17 cellular contexts compared by ENCODE assay signal in the genomic region with DNA sequence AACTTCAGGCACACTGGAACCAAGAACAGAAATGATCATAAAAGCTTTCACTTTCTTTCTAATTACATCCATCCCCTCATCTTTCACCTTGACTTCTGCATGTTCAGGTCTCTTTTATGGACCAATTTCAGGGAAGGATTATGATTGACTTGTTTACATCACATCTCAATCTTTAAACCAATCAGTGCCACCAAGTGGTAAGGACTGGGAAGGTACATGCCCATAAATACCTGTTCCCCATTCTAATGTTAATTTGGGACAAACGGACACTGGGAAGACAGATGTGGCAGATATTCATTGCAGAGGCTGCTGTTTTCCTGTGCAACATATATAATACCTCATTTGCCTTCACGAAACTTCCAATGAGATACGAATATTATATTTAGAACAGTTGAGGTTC.
DNase-seq lines count a peak whose midpoint lies in the region; ATAC-seq, FAIRE-seq and TF ChIP-seq lines count a peak whose summit lies in the region.
"Had no signal": no experiment of that assay in that cellular context is flagged by ENCODE, and none has a peak within 500 bp of the region (broad histone marks: within the 10 kb centered on the region; RNA-seq: fewer than 3 reads in every experiment).

No MANE protein-coding gene starts in this region.

- FAIRE-seq in urothelium cell line (lab: Jason Lieb, UNC): peak; percentile 30

- CTCF ChIA-PET in SK-N-SH (lab: Yijun Ruan, JAX): no interaction called here
- CTCF ChIA-PET in mammary epithelial cell (lab: Charles Lee; ENCODE audit: low non-redundant PET): no interaction called here

- TF ChIP-seq CTCF in SK-N-SH (IDR thresholded peaks at IDR 0.05) (0 out of 2 replicates have a peak, but pooled peaks have one; percentile 17), mammary epithelial cell (conservative IDR thresholded peaks at IDR 0.05 in 1 of 2, IDR thresholded peaks at IDR 0.05 in 1 of 2; ENCODE audit: extremely low read depth in 1 of 2, insufficient read depth in 1 of 2, low read depth in 1 of 2, low read length in 2 of 2) (peak; percentile 26 to 48), esophagus squamous epithelium (IDR thresholded peaks at IDR 0.05) (no peak)

- WGBS in SK-N-SH (ENCODE audit: low lambda C conversion rate): 0% methylated on average over 3 of the region's 3 CpGs
- 95% methylated on average over 3 of the region's 3 CpGs for whole genome bisulfite sequencing in mammary epithelial cell (ENCODE audit: low coverage, missing lambda C conversion rate)
- WGBS in esophagus squamous epithelium, 2 donors: 60 to 70% methylated on average over 3 of the region's 3 CpGs

- ATAC-seq in SK-N-SH treated with all-trans-retinoic acid at 6 μM for 48 hours (no peak), GM21360 (IDR thresholded peaks at IDR 0.05; ENCODE audit: unreplicated experiment) (no peak)
- ATAC-seq: stimulated activated naive B cell treated with anti-CD40 and anti-IgM and Interleukin-4, amounts not matched to agents 10 μg/mL and 1 μg/mL and 100 μg/mL, for 72 hours had no signal

- H3K4me1 ChIP-seq in SK-N-SH (ENCODE audit: control insufficient read depth in 1 of 2, insufficient read depth in 2 of 2, low read depth in 1 of 2, low read length in 1 of 2) (no peaks in the 10 kb centered on the region), mammary epithelial cell (ENCODE audit: insufficient read depth, low read length) (peaks cover 6% of the 10 kb centered on the region), esophagus squamous epithelium (no peaks in the 10 kb centered on the region)
- H3K4me1 ChIP-seq: transverse colon had no signal

- H3K27ac ChIP-seq in SK-N-SH (ENCODE audit: low read depth in 2 of 2, low read length in 1 of 2) (no peak overlapping the region), mammary epithelial cell (ENCODE audit: insufficient read depth, low read depth, low read length) (no peak overlapping the region), esophagus squamous epithelium (no peak overlapping the region)
- H3K27ac ChIP-seq: epithelial cell of prostate, GM23248, transverse colon had no signal

- POLR2A ChIA-PET in SK-N-SH (lab: Yijun Ruan, JAX): no interaction called here

- H3K79me2 ChIP-seq in SK-N-SH (ENCODE audit: insufficient read depth): no peaks in the 10 kb centered on the region
- H3K79me2 ChIP-seq in mammary epithelial cell (ENCODE audit: insufficient read depth, low read length): no peaks in the 10 kb centered on the region

- H3K36me3 ChIP-seq in SK-N-SH (replicated peaks in 1 of 2; ENCODE audit: control insufficient read depth in 1 of 2, insufficient read depth in 2 of 2, low read length in 1 of 2) (no peaks in the 10 kb centered on the region), mammary epithelial cell (ENCODE audit: insufficient read depth, low read length) (no peaks in the 10 kb centered on the region), esophagus squamous epithelium (no peaks in the 10 kb centered on the region)
- H3K36me3 ChIP-seq: transverse colon had no signal

- H4K20me1 ChIP-seq in SK-N-SH (ENCODE audit: insufficient read depth) (no peaks in the 10 kb centered on the region), mammary epithelial cell (ENCODE audit: insufficient read depth, low read length) (no peaks in the 10 kb centered on the region)

- H3F3A ChIP-seq in SK-N-SH (replicated peaks; ENCODE audit: insufficient read depth): no peaks in the 10 kb centered on the region

- H3K27me3 ChIP-seq in SK-N-SH (ENCODE audit: insufficient read depth) (no peaks in the 10 kb centered on the region), mammary epithelial cell (ENCODE audit: insufficient read depth, low read length) (no peaks in the 10 kb centered on the region), esophagus squamous epithelium (no peaks in the 10 kb centered on the region)
- H3K27me3 ChIP-seq: transverse colon had no signal

- in situ Hi-C loops in mammary epithelial cell (cut with MboI; ENCODE audit: low sequenced_read_pairs in 2 of 2): no loop called here

- H3K4me3 ChIP-seq in SK-N-SH (ENCODE audit: low read depth in 2 of 2, low read length in 1 of 2) (no peak overlapping the region), mammary epithelial cell (replicated peaks in 1 of 3; ENCODE audit: insufficient read depth in 1 of 3, low read depth in 2 of 3, low read length in 3 of 3) (no peak overlapping the region), esophagus squamous epithelium (no peak overlapping the region)
- H3K4me3 ChIP-seq: GM23248, transverse colon had no signal

- TF ChIP-seq EP300 in SK-N-SH (IDR thresholded peaks at IDR 0.05; ENCODE audit: borderline replicate concordance in 1 of 2, low read depth in 1 of 2, low read length in 1 of 2): no peak

- H3K9me3 ChIP-seq in SK-N-SH (no peaks in the 10 kb centered on the region), mammary epithelial cell (replicated peaks; ENCODE audit: insufficient read depth, low read length) (no peaks in the 10 kb centered on the region), esophagus squamous epithelium (no peaks in the 10 kb centered on the region)

- H2AFZ ChIP-seq in SK-N-SH (ENCODE audit: low read depth) (no peak overlapping the region), mammary epithelial cell (ENCODE audit: low read depth, low read length) (no peak overlapping the region)
- H2AFZ ChIP-seq: GM23248 had no signal

- H3K9ac ChIP-seq in SK-N-SH (no peak overlapping the region), mammary epithelial cell (ENCODE audit: insufficient read depth, low read length) (no peak overlapping the region)
- H3K9ac ChIP-seq: GM23248 had no signal

- intact Hi-C loops in mammary epithelial cell (cut with micrococcal nuclease): loop anchor here (2.0 kb wide), 1 partner anchor 36 kb away; no protein-coding TSS in a partner anchor
- intact Hi-C loops in esophagus squamous epithelium (cut with DNase I): no loop called here

- no peak overlapping the region for H3K4me2 ChIP-seq in SK-N-SH
- H3K4me2 ChIP-seq in mammary epithelial cell (ENCODE audit: insufficient read depth, low read depth, low read length): no peak overlapping the region

- no peak for TF ChIP-seq POLR2A in esophagus squamous epithelium (IDR thresholded peaks at IDR 0.05)

- dilution Hi-C loops in mammary epithelial cell (cut with HindIII; ENCODE audit: low sequenced_read_pairs): no loop called here

- H3K9me2 ChIP-seq in SK-N-SH: no peaks in the 10 kb centered on the region

- no TSS peak for BruUV-seq in mammary epithelial cell (replicated peaks; lab: Mats Ljungman, UMichigan)

- TF ChIP-seq RAD21 in SK-N-SH (IDR thresholded peaks at IDR 0.05; ENCODE audit: low read length): no peak

- DNase-seq in SK-N-SH: peak; percentile 0
- DNase-seq in NCI-H69 (lab: John Stamatoyannopoulos, UW): peak; percentile 42
- no peak for DNase-seq in mammary epithelial cell
- no peak for DNase-seq in urothelium cell line (ENCODE audit: low spot score)
- DNase-seq in NCI-H1092 (lab: John Stamatoyannopoulos, UW): no peak
- no peak for DNase-seq in esophagus squamous epithelium (lab: John Stamatoyannopoulos, UW)
- DNase-seq: amniotic stem cell; GM23248; islet precursor cell; NCI-H187; NCI-H774; nucleus accumbens; stimulated activated naive B cell treated with anti-CD40 and anti-IgM and Interleukin-4, amounts not matched to agents 10 μg/mL and 1 μg/mL and 100 μg/mL, for 72 hours; transverse colon had no signal

TF ChIP-seq in SK-N-SH, 30 proteins besides CTCF, POLR2A, EP300 and RAD21:
- no peak for TF ChIP-seq GABPA (IDR thresholded peaks at IDR 0.05; ENCODE audit: low read depth)
- TF ChIP-seq, protein P1, sequence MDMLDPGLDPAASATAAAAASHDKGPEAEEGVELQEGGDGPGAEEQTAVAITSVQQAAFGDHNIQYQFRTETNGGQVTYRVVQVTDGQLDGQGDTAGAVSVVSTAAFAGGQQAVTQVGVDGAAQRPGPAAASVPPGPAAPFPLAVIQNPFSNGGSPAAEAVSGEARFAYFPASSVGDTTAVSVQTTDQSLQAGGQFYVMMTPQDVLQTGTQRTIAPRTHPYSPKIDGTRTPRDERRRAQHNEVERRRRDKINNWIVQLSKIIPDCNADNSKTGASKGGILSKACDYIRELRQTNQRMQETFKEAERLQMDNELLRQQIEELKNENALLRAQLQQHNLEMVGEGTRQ (IDR thresholded peaks at IDR 0.05; ENCODE audit: borderline replicate concordance, low read depth, low read length): no peak
- TF ChIP-seq YY1 (IDR thresholded peaks at IDR 0.05; ENCODE audit: low read depth): no peak
- TF ChIP-seq SMC3 (IDR thresholded peaks at IDR 0.05; ENCODE audit: low read depth, low read length): no peak

TF ChIP-seq in SK-N-SH treated with all-trans-retinoic acid at 6 μM for 48 hours, 23 proteins besides CTCF, POLR2A, EP300 and RAD21 (continues in another document):
- TF ChIP-seq PPARA (CRISPR knock-in tag; IDR thresholded peaks at IDR 0.05; ENCODE audit: borderline replicate concordance) (no peak), GLIS3 (CRISPR knock-in tag; IDR thresholded peaks at IDR 0.05) (no peak), RARB (CRISPR knock-in tag; IDR thresholded peaks at IDR 0.05) (no peak), OSR1 (CRISPR knock-in tag; IDR thresholded peaks at IDR 0.05) (no peak), ZC3H10 (CRISPR knock-in tag; IDR thresholded peaks at IDR 0.05) (no peak), ARNTL (CRISPR knock-in tag; IDR thresholded peaks at IDR 0.05; ENCODE audit: borderline replicate concordance, low read depth) (no peak)
- TF ChIP-seq, protein P2, sequence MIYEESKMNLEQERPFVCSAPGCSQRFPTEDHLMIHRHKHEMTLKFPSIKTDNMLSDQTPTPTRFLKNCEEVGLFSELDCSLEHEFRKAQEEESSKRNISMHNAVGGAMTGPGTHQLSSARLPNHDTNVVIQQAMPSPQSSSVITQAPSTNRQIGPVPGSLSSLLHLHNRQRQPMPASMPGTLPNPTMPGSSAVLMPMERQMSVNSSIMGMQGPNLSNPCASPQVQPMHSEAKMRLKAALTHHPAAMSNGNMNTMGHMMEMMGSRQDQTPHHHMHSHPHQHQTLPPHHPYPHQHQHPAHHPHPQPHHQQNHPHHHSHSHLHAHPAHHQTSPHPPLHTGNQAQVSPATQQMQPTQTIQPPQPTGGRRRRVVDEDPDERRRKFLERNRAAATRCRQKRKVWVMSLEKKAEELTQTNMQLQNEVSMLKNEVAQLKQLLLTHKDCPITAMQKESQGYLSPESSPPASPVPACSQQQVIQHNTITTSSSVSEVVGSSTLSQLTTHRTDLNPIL (CRISPR knock-in tag; IDR thresholded peaks at IDR 0.05; ENCODE audit: low read depth): no peak
- TF ChIP-seq, protein P3, sequence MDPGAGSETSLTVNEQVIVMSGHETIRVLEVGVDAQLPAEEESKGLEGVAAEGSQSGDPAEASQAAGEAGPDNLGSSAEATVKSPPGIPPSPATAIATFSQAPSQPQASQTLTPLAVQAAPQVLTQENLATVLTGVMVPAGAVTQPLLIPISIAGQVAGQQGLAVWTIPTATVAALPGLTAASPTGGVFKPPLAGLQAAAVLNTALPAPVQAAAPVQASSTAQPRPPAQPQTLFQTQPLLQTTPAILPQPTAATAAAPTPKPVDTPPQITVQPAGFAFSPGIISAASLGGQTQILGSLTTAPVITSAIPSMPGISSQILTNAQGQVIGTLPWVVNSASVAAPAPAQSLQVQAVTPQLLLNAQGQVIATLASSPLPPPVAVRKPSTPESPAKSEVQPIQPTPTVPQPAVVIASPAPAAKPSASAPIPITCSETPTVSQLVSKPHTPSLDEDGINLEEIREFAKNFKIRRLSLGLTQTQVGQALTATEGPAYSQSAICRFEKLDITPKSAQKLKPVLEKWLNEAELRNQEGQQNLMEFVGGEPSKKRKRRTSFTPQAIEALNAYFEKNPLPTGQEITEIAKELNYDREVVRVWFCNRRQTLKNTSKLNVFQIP (CRISPR knock-in tag; IDR thresholded peaks at IDR 0.05; ENCODE audit: borderline replicate concordance, low read depth): no peak

Comparison
In these comparisons a context has a peak if more than half of its experiments do, and no peak if none do; other contexts are left out.
1. DNase-seq: peak in SK-N-SH (single experiment) and NCI-H69 (single experiment); none in mammary epithelial cell (single experiment), urothelium cell line (single experiment), NCI-H1092 (single experiment) and esophagus squamous epithelium (single experiment).
2. CTCF ChIP-seq: peak in SK-N-SH (single experiment) and mammary epithelial cell (2 of 2); none in esophagus squamous epithelium (0 of 6).